ENCODE assay signal across 18 cellular contexts in the genomic region with DNA sequence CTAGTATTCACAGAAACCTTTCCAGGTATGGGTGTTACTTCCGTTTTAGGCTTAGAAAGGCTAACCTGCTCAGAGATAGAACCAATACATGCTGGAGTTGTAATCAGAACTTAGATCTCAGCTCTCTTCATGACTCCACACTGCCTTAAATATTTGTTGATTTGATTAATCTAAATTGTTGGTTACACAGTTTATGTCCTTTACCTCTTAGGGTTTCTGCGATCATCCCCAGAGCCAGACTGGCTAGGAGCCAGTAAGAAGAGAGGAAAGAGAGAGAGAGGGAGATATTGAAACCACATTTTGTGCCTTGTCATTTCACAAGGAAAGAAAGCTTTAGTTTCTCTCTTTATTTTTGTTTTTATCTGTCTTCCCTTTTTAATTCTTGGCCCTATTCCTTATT. TPM values are rescaled to one million over a fixed set of nuclear protein-coding genes. Genes with fewer than 3 reads are reported as not detected.
A peak's percentile ranks its signal among the peaks of the same experiment; 100 is the strongest.
DNase-seq lines count a peak whose midpoint lies in the region; ATAC-seq and TF ChIP-seq lines count a peak whose summit lies in the region.
"Had no signal": no experiment of that assay in that cellular context is flagged by ENCODE, and none has a peak within 500 bp of the region (broad histone marks: within the 10 kb centered on the region; RNA-seq: fewer than 3 reads in every experiment).

No MANE protein-coding gene starts in this region.

- no peak overlapping the region for H4K8ac ChIP-seq in mesenchymal stem cell (ENCODE audit: low read length)

- H3K4me2 ChIP-seq in MM.1S (ENCODE audit: low read depth, low read length) (peak overlapping the region; percentile 31), mesenchymal stem cell (ENCODE audit: low read length, poor library complexity, severe bottlenecking) (no peak overlapping the region)

- no peak for ATAC-seq in CD4-positive, CD25-positive, alpha-beta regulatory T cell (ENCODE audit: low read depth in 2 of 2)
- no peak for ATAC-seq in GM21360 (IDR thresholded peaks at IDR 0.05; ENCODE audit: unreplicated experiment)
- ATAC-seq in GM21526 (IDR thresholded peaks at IDR 0.05; ENCODE audit: low FRiP score, unreplicated experiment), result no peak
- ATAC-seq in HG03457 (IDR thresholded peaks at IDR 0.05; ENCODE audit: unreplicated experiment), result no peak

- H3K4me3 ChIP-seq in CD4-positive, CD25-positive, alpha-beta regulatory T cell (ENCODE audit: low read depth, low read length), result peak overlapping the region; percentile 20
- H3K4me3 ChIP-seq in MM.1S (ENCODE audit: low read length), result no peak overlapping the region
- H3K4me3 ChIP-seq in cardiac fibroblast (replicated peaks in 1 of 2; ENCODE audit: low read depth in 2 of 2, low read length in 2 of 2), result no peak overlapping the region
- H3K4me3 ChIP-seq in mesenchymal stem cell (ENCODE audit: insufficient read depth in 1 of 2, low read depth in 1 of 2, low read length in 2 of 2), result no peak overlapping the region
- H3K4me3 ChIP-seq: esophagus squamous epithelium, testis had no signal

- H3K9me3 ChIP-seq in CD4-positive, CD25-positive, alpha-beta regulatory T cell (ENCODE audit: control insufficient read depth in 2 of 2, low read length in 2 of 2), result no peaks in the 10 kb centered on the region
- H3K9me3 ChIP-seq in MM.1S (replicated peaks; ENCODE audit: insufficient read depth, low read length), result no peaks in the 10 kb centered on the region
- H3K9me3 ChIP-seq in mesenchymal stem cell (ENCODE audit: control insufficient read depth, low read length), result no peaks in the 10 kb centered on the region
- H3K9me3 ChIP-seq: Caco-2, esophagus squamous epithelium, testis had no signal

- H3K27me3 Mint-ChIP-seq in CD4-positive, CD25-positive, alpha-beta regulatory T cell, result no peaks in the 10 kb centered on the region
- H3K27me3 Mint-ChIP-seq: brain had no signal

- peaks cover 9 to 35% (median 12%) of the 10 kb centered on the region in 4 donors for H3K4me1 Mint-ChIP-seq in CD4-positive, CD25-positive, alpha-beta regulatory T cell

- no peak overlapping the region for H2BK5ac ChIP-seq in mesenchymal stem cell (ENCODE audit: low read depth, low read length, poor library complexity, severe bottlenecking)

- H3K23ac ChIP-seq in mesenchymal stem cell (ENCODE audit: low read length in 2 of 2), result no peak overlapping the region

- no peaks in the 10 kb centered on the region for H3K36me3 ChIP-seq in CD4-positive, CD25-positive, alpha-beta regulatory T cell (ENCODE audit: control insufficient read depth, insufficient read depth, low read length)
- H3K36me3 ChIP-seq in MM.1S (replicated peaks; ENCODE audit: insufficient read depth, low read length) (no peaks in the 10 kb centered on the region), mesenchymal stem cell (ENCODE audit: control insufficient read depth in 1 of 2, insufficient read depth in 2 of 2, low read depth in 1 of 2, low read length in 2 of 2) (no peaks in the 10 kb centered on the region)
- H3K36me3 ChIP-seq: esophagus squamous epithelium had no signal

- no peak overlapping the region for H3K18ac ChIP-seq in mesenchymal stem cell (ENCODE audit: low read depth in 1 of 2, low read length in 2 of 2)

- H2BK120ac ChIP-seq in mesenchymal stem cell (ENCODE audit: low read depth, low read length), result no peak overlapping the region

- peaks cover 3% of the 10 kb centered on the region for H3K4me1 ChIP-seq in CD4-positive, CD25-positive, alpha-beta regulatory T cell (ENCODE audit: control insufficient read depth, insufficient read depth, low read length, poor library complexity, severe bottlenecking)
- 0 out of 2 replicates have a peak, but pooled peaks cover 9% of the 10 kb centered on the region for H3K4me1 ChIP-seq in MM.1S (ENCODE audit: low read length)
- H3K4me1 ChIP-seq in mesenchymal stem cell (ENCODE audit: control insufficient read depth, insufficient read depth, low read depth, low read length), result no peaks in the 10 kb centered on the region

- no peak overlapping the region for H3K27ac Mint-ChIP-seq in CD4-positive, CD25-positive, alpha-beta regulatory T cell

- H3K36me3 Mint-ChIP-seq in CD4-positive, CD25-positive, alpha-beta regulatory T cell, result peaks cover 23% of the 10 kb centered on the region
- H3K36me3 Mint-ChIP-seq: brain had no signal

- H3K27ac ChIP-seq in CD4-positive, CD25-positive, alpha-beta regulatory T cell (ENCODE audit: insufficient read depth, low read length, poor library complexity, severe bottlenecking), result no peak overlapping the region
- H3K27ac ChIP-seq in MM.1S (ENCODE audit: low read length), result no peak overlapping the region
- no peak overlapping the region for H3K27ac ChIP-seq in mesenchymal stem cell (ENCODE audit: low read length, poor library complexity, severe bottlenecking)

- H2AFZ ChIP-seq in MM.1S (ENCODE audit: low read length) (no peak overlapping the region), mesenchymal stem cell (ENCODE audit: low read depth, low read length) (no peak overlapping the region)

- H3K9ac ChIP-seq in MM.1S (ENCODE audit: low read length) (no peak overlapping the region), mesenchymal stem cell (ENCODE audit: low read length) (peak overlapping the region; percentile 25)

- H4K20me1 ChIP-seq in MM.1S (ENCODE audit: insufficient read depth, low read length), result no peaks in the 10 kb centered on the region

- H2AK5ac ChIP-seq in mesenchymal stem cell (ENCODE audit: low read length, severe bottlenecking), result no peak overlapping the region

- peaks cover 0 to 3% (median 0%) of the 10 kb centered on the region in 7 donors for H3K9me3 Mint-ChIP-seq in CD4-positive, CD25-positive, alpha-beta regulatory T cell

- no peak overlapping the region for H2BK12ac ChIP-seq in mesenchymal stem cell (ENCODE audit: low read length in 2 of 2)

- no peaks in the 10 kb centered on the region for H3K79me1 ChIP-seq in mesenchymal stem cell (replicated peaks; ENCODE audit: low read length, poor library complexity, severe bottlenecking)

- H3K14ac ChIP-seq in mesenchymal stem cell (ENCODE audit: low read length in 2 of 2), result no peak overlapping the region

- H3F3A ChIP-seq in MM.1S (ENCODE audit: insufficient read depth, low read length), result no peaks in the 10 kb centered on the region

- DNase-seq in CD4-positive, CD25-positive, alpha-beta regulatory T cell, result no peak
- DNase-seq in MM.1S (no peak), cardiac fibroblast (ENCODE audit: low read depth in 2 of 2) (peak; percentile 49 to 54), mesenchymal stem cell (peak; percentile 30), UCSD-AML1 (lab: John Stamatoyannopoulos, UW; ENCODE audit: unreplicated experiment) (no peak)
- DNase-seq: activated naive CD4-positive, alpha-beta T cell treated with anti-CD3 and anti-CD28 coated beads, Interleukin-2, amount 50 U/mL, for 16 hours; Caco-2; esophagus squamous epithelium; GOT3; NCI-H2081 treated with DMSO at 0.1 percent for 48 hours; NCI-H524 treated with DMSO at 0.1 percent for 48 hours; occipital lobe; testis had no signal

- TF ChIP-seq CTCF in MM.1S (IDR thresholded peaks at IDR 0.05; ENCODE audit: low read length) (no peak), cardiac fibroblast (IDR thresholded peaks at IDR 0.05; ENCODE audit: low read depth, low read length) (no peak)

- no peak overlapping the region for H2BK15ac ChIP-seq in mesenchymal stem cell (ENCODE audit: low read depth, poor library complexity, severe bottlenecking)

- no peak overlapping the region for H3K4ac ChIP-seq in mesenchymal stem cell (ENCODE audit: low read depth in 1 of 2, low read length in 2 of 2)

- no peaks in the 10 kb centered on the region for H3K79me2 ChIP-seq in MM.1S (ENCODE audit: low read length)

- no peak overlapping the region for H4K91ac ChIP-seq in mesenchymal stem cell (ENCODE audit: low read length)

- no peaks in the 10 kb centered on the region for H3K9me2 ChIP-seq in MM.1S (replicated peaks; ENCODE audit: insufficient read depth, low read length)

- no peak overlapping the region for H3K4me3 Mint-ChIP-seq in CD4-positive, CD25-positive, alpha-beta regulatory T cell
- H3K4me3 Mint-ChIP-seq: brain had no signal

- WGBS in mesenchymal stem cell, result 100% methylated on average over 2 of the region's 2 CpGs

- no peaks in the 10 kb centered on the region for H3K27me3 ChIP-seq in CD4-positive, CD25-positive, alpha-beta regulatory T cell (ENCODE audit: control insufficient read depth, insufficient read depth, low read length)
- no peaks in the 10 kb centered on the region for H3K27me3 ChIP-seq in MM.1S (replicated peaks; ENCODE audit: insufficient read depth, low read length)
- no peaks in the 10 kb centered on the region for H3K27me3 ChIP-seq in mesenchymal stem cell (ENCODE audit: control insufficient read depth in 1 of 2, insufficient read depth in 1 of 2, low read length in 2 of 2)
- H3K27me3 ChIP-seq: esophagus squamous epithelium, testis had no signal

RNA-seq across cellular contexts. Expression of a gene that starts 16.8 kb away (rescaled TPM):
- 2.6 TPM for total RNA-seq in CD4-positive, CD25-positive, alpha-beta regulatory T cell
- under 1 TPM in 2 of 4 donors, not detected in 2; 0.59 to 0.64 TPM for polyA plus RNA-seq in CD4-positive, CD25-positive, alpha-beta regulatory T cell
- polyA plus RNA-seq in mesenchymal stem cell (2013, experiment 1 of 2), result 4.0 TPM
- 4.8 TPM for polyA plus RNA-seq in mesenchymal stem cell (2013, experiment 2 of 2)
- total RNA-seq: Caco-2, OCI-LY7 had no signal

RNA-seq across cellular contexts. Expression of a gene that starts 35.9 kb away (rescaled TPM):
- total RNA-seq in CD4-positive, CD25-positive, alpha-beta regulatory T cell, result 25.4 TPM
- 1 to 10 TPM; 5.3 to 8.0 (median 6.2) TPM for polyA plus RNA-seq in CD4-positive, CD25-positive, alpha-beta regulatory T cell
- 0.54 TPM for polyA plus RNA-seq in mesenchymal stem cell (2013, experiment 1 of 2)
- polyA plus RNA-seq in mesenchymal stem cell (2013, experiment 2 of 2), result 0.11 TPM
- total RNA-seq: occipital lobe had no signal

RNA-seq across cellular contexts. Expression of a gene that starts 58.9 kb away (rescaled TPM):
- total RNA-seq in CD4-positive, CD25-positive, alpha-beta regulatory T cell, result 1,263 TPM
- polyA plus RNA-seq in CD4-positive, CD25-positive, alpha-beta regulatory T cell, result 1,000 to 10,000 TPM; 3,550 to 4,641 (median 3,982) TPM
- polyA plus RNA-seq in mesenchymal stem cell (2013, experiment 1 of 2), result 46.6 TPM
- polyA plus RNA-seq in mesenchymal stem cell (2013, experiment 2 of 2), result 45.6 TPM

RNA-seq across cellular contexts. Expression of a gene that starts 59.1 kb away (rescaled TPM):
- not detected for total RNA-seq in CD4-positive, CD25-positive, alpha-beta regulatory T cell
- not detected for polyA plus RNA-seq in CD4-positive, CD25-positive, alpha-beta regulatory T cell
- polyA plus RNA-seq in mesenchymal stem cell (2013, experiment 1 of 2), result 0.04 TPM
- polyA plus RNA-seq in mesenchymal stem cell (2013, experiment 2 of 2), result 0.03 TPM
- total RNA-seq: occipital lobe, OCI-LY7 had no signal

Comparison
In these comparisons a context has a peak if more than half of its experiments do, and no peak if none do; other contexts are left out.
1. DNase-seq: peak in cardiac fibroblast (2 of 2) and mesenchymal stem cell (single experiment); none in CD4-positive, CD25-positive, alpha-beta regulatory T cell (0 of 3), MM.1S (single experiment) and UCSD-AML1 (single experiment).